ENCODE assay signal across 36 cellular contexts in genomic region chr11:105635466-105635865, GRCh38. TPM values are rescaled to one million over a fixed set of nuclear protein-coding genes. Genes with fewer than 3 reads are reported as not detected.
"Had no signal": no experiment of that assay in that cellular context is flagged by ENCODE, and none has a peak within 500 bp of the region (broad histone marks: within the 10 kb centered on the region; RNA-seq: fewer than 3 reads in every experiment).

No MANE protein-coding gene starts in this region.

- H3K36me3 ChIP-seq: MG63 had no signal

- H3K27me3 ChIP-seq: MG63 had no signal

- H3K9ac ChIP-seq: KMS-11 had no signal

- DNase-seq: Karpas-422, Kasumi-1, MG63, MM.1S, MV-4-11, NCI-H1048, NCI-H1092, NCI-H1092 treated with DMSO at 0.1 percent for 48 hours, NCI-H1105, NCI-H1105 treated with DMSO at 0.1 percent for 48 hours, NCI-H1417, NCI-H1417 treated with DMSO at 0.1 percent for 48 hours, NCI-H1436, NCI-H1436 treated with DMSO at 0.1 percent for 48 hours, NCI-H146, NCI-H1694, NCI-H1694 treated with DMSO at 0.1 percent for 48 hours, NCI-H187, NCI-H187 treated with DMSO at 0.1 percent for 48 hours, NCI-H2029, NCI-H2029 treated with DMSO at 0.1 percent for 48 hours, NCI-H2081, NCI-H2081 treated with DMSO at 0.1 percent for 48 hours, NCI-H2107, NCI-H2171, NCI-H2171 treated with DMSO at 0.1 percent for 48 hours, NCI-H2227 treated with DMSO at 0.1 percent for 48 hours, NCI-H226, NCI-H345, NCI-H446 treated with DMSO at 0.1 percent for 48 hours, NCI-H510A, NCI-H510A treated with DMSO at 0.1 percent for 48 hours had no signal

- H3K4me3 ChIP-seq: MG63 had no signal

- H3K9me3 ChIP-seq: MG63 had no signal

RNA-seq across cellular contexts. Expression of gene GRIA4, which starts 25.6 kb away (rescaled TPM):
- total RNA-seq: LHCN-M2, MCF 10A, NCI-H460 had no signal
